ENCODE assay signal across 1 cellular context in genomic region chr9:5437254-5438216, GRCh38.
A peak's percentile ranks its signal among the peaks of the same experiment; 100 is the strongest.
TF ChIP-seq lines count a peak whose summit lies in the region.

A gene with protein sequence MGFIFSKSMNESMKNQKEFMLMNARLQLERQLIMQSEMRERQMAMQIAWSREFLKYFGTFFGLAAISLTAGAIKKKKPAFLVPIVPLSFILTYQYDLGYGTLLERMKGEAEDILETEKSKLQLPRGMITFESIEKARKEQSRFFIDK (minus strand): TSS chr9:5437925. CDS start chr9:5431977, 5,948 bp downstream.

TF ChIP-seq in HepG2, 621 proteins besides CTCF, POLR2A, EP300 and RAD21 (continued from another document and continues in another):
- TF ChIP-seq PHF8 (CRISPR knock-in tag; IDR thresholded peaks at IDR 0.05) (peak; percentile 93), TGIF2 (CRISPR knock-in tag; IDR thresholded peaks at IDR 0.05) (0 out of 2 replicates have a peak, but pooled peaks have one; percentile 20), ZNF670 (CRISPR knock-in tag; IDR thresholded peaks at IDR 0.05; ENCODE audit: borderline replicate concordance) (no peak), HIVEP1 (CRISPR knock-in tag; IDR thresholded peaks at IDR 0.05) (peak; percentile 64; the same call in 1 of the 2 replicates), U2AF2 (IDR thresholded peaks at IDR 0.05; ENCODE audit: low read depth, low read length) (no peak), HMGA1 (CRISPR knock-in tag; conservative IDR thresholded peaks at IDR 0.05) (no peak), SNAPC5 (CRISPR knock-in tag; IDR thresholded peaks at IDR 0.05; ENCODE audit: borderline replicate concordance) (peak; percentile 72; the same call in 1 of the 2 replicates), ZNF225 (CRISPR knock-in tag; IDR thresholded peaks at IDR 0.05) (no peak), DPF2 (CRISPR knock-in tag; IDR thresholded peaks at IDR 0.05; ENCODE audit: borderline replicate concordance, low read depth) (no peak), ZNF703 (CRISPR knock-in tag; IDR thresholded peaks at IDR 0.05; ENCODE audit: borderline replicate concordance) (no peak), NFKB2 (CRISPR knock-in tag; IDR thresholded peaks at IDR 0.05; ENCODE audit: borderline replicate concordance) (peak; percentile 90; the same call in 1 of the 2 replicates), NONO (IDR thresholded peaks at IDR 0.05) (no peak), NONO (CRISPR knock-in tag; conservative IDR thresholded peaks at IDR 0.05) (peak; percentile 64), TFDP2 (CRISPR knock-in tag; IDR thresholded peaks at IDR 0.05) (peak; percentile 84), ZNF768 (CRISPR knock-in tag; IDR thresholded peaks at IDR 0.05) (peak; percentile 58; the same call in 1 of the 2 replicates), ATF6 (CRISPR knock-in tag; conservative IDR thresholded peaks at IDR 0.05) (0 out of 2 replicates have a peak, but pooled peaks have one; percentile 66), ZNF589 (CRISPR knock-in tag; conservative IDR thresholded peaks at IDR 0.05) (no peak), NCOA2 (CRISPR knock-in tag; IDR thresholded peaks at IDR 0.05) (0 out of 2 replicates have a peak, but pooled peaks have one; percentile 21), DMAP1 (CRISPR knock-in tag; IDR thresholded peaks at IDR 0.05) (peak; percentile 56; the same call in 1 of the 2 replicates), NR2F1 (CRISPR knock-in tag; IDR thresholded peaks at IDR 0.05) (peak; percentile 23 to 36; a peak in 2 of 4 replicates), RBM39 (IDR thresholded peaks at IDR 0.05; ENCODE audit: low read depth, low read length, poor library complexity, severe bottlenecking) (peak; percentile 82), KDM3A (CRISPR knock-in tag; IDR thresholded peaks at IDR 0.05; ENCODE audit: low read depth) (0 out of 2 replicates have a peak, but pooled peaks have one; percentile 45), SNRNP70 (IDR thresholded peaks at IDR 0.05; ENCODE audit: low read depth, low read length) (no peak), BRD4 (CRISPR knock-in tag; IDR thresholded peaks at IDR 0.05) (peak; percentile 86; the same call in 1 of the 2 replicates), PLSCR1 (CRISPR knock-in tag; IDR thresholded peaks at IDR 0.05; ENCODE audit: borderline replicate concordance) (no peak), PITX1 (CRISPR knock-in tag; IDR thresholded peaks at IDR 0.05) (0 out of 2 replicates have a peak, but pooled peaks have one; percentile 26), ZNF572 (CRISPR knock-in tag; IDR thresholded peaks at IDR 0.05) (no peak), KLF6 (CRISPR knock-in tag; IDR thresholded peaks at IDR 0.05) (0 out of 2 replicates have a peak, but pooled peaks have one; percentile 34), GMEB1 (CRISPR knock-in tag; IDR thresholded peaks at IDR 0.05; ENCODE audit: borderline replicate concordance) (peak; percentile 63; the same call in 1 of the 2 replicates), MXD4 (CRISPR knock-in tag; IDR thresholded peaks at IDR 0.05) (peak; percentile 77; the same call in 1 of the 2 replicates), KDM4B (CRISPR knock-in tag; IDR thresholded peaks at IDR 0.05) (no peak)
- TF ChIP-seq, protein P1, sequence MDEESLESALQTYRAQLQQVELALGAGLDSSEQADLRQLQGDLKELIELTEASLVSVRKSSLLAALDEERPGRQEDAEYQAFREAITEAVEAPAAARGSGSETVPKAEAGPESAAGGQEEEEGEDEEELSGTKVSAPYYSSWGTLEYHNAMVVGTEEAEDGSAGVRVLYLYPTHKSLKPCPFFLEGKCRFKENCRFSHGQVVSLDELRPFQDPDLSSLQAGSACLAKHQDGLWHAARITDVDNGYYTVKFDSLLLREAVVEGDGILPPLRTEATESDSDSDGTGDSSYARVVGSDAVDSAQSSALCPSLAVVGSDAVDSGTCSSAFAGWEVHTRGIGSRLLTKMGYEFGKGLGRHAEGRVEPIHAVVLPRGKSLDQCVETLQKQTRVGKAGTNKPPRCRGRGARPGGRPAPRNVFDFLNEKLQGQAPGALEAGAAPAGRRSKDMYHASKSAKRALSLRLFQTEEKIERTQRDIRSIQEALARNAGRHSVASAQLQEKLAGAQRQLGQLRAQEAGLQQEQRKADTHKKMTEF (CRISPR knock-in tag; IDR thresholded peaks at IDR 0.05), result peak; percentile 88; the same call in 1 of the 2 replicates
- TF ChIP-seq, protein P2, sequence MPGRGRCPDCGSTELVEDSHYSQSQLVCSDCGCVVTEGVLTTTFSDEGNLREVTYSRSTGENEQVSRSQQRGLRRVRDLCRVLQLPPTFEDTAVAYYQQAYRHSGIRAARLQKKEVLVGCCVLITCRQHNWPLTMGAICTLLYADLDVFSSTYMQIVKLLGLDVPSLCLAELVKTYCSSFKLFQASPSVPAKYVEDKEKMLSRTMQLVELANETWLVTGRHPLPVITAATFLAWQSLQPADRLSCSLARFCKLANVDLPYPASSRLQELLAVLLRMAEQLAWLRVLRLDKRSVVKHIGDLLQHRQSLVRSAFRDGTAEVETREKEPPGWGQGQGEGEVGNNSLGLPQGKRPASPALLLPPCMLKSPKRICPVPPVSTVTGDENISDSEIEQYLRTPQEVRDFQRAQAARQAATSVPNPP (CRISPR knock-in tag; IDR thresholded peaks at IDR 0.05), result peak; percentile 71; the same call in 1 of the 2 replicates
- TF ChIP-seq, protein P3, sequence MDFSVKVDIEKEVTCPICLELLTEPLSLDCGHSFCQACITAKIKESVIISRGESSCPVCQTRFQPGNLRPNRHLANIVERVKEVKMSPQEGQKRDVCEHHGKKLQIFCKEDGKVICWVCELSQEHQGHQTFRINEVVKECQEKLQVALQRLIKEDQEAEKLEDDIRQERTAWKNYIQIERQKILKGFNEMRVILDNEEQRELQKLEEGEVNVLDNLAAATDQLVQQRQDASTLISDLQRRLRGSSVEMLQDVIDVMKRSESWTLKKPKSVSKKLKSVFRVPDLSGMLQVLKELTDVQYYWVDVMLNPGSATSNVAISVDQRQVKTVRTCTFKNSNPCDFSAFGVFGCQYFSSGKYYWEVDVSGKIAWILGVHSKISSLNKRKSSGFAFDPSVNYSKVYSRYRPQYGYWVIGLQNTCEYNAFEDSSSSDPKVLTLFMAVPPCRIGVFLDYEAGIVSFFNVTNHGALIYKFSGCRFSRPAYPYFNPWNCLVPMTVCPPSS (IDR thresholded peaks at IDR 0.05), result no peak
- TF ChIP-seq, protein P4, sequence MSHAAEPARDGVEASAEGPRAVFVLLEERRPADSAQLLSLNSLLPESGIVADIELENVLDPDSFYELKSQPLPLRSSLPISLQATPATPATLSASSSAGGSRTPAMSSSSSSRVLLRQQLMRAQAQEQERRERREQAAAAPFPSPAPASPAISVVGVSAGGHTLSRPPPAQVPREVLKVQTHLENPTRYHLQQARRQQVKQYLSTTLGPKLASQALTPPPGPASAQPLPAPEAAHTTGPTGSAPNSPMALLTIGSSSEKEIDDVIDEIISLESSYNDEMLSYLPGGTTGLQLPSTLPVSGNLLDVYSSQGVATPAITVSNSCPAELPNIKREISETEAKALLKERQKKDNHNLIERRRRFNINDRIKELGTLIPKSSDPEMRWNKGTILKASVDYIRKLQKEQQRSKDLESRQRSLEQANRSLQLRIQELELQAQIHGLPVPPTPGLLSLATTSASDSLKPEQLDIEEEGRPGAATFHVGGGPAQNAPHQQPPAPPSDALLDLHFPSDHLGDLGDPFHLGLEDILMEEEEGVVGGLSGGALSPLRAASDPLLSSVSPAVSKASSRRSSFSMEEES (CRISPR knock-in tag; IDR thresholded peaks at IDR 0.05), result no peak
- TF ChIP-seq, protein P5, sequence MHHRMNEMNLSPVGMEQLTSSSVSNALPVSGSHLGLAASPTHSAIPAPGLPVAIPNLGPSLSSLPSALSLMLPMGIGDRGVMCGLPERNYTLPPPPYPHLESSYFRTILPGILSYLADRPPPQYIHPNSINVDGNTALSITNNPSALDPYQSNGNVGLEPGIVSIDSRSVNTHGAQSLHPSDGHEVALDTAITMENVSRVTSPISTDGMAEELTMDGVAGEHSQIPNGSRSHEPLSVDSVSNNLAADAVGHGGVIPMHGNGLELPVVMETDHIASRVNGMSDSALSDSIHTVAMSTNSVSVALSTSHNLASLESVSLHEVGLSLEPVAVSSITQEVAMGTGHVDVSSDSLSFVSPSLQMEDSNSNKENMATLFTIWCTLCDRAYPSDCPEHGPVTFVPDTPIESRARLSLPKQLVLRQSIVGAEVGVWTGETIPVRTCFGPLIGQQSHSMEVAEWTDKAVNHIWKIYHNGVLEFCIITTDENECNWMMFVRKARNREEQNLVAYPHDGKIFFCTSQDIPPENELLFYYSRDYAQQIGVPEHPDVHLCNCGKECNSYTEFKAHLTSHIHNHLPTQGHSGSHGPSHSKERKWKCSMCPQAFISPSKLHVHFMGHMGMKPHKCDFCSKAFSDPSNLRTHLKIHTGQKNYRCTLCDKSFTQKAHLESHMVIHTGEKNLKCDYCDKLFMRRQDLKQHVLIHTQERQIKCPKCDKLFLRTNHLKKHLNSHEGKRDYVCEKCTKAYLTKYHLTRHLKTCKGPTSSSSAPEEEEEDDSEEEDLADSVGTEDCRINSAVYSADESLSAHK (CRISPR knock-in tag; IDR thresholded peaks at IDR 0.05; ENCODE audit: borderline replicate concordance), result no peak
- TF ChIP-seq, protein P6, sequence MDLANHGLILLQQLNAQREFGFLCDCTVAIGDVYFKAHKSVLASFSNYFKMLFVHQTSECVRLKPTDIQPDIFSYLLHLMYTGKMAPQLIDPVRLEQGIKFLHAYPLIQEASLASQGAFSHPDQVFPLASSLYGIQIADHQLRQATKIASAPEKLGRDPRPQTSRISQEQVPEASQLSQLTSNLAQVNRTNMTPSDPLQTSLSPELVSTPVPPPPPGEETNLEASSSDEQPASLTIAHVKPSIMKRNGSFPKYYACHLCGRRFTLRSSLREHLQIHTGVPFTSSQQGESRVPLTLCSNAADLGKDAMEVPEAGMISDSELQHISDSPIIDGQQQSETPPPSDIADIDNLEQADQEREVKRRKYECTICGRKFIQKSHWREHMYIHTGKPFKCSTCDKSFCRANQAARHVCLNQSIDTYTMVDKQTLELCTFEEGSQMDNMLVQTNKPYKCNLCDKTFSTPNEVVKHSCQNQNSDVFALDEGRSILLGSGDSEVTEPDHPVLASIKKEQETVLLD (CRISPR knock-in tag; IDR thresholded peaks at IDR 0.05; ENCODE audit: low read depth), result peak; percentile 78
- TF ChIP-seq, protein P7, sequence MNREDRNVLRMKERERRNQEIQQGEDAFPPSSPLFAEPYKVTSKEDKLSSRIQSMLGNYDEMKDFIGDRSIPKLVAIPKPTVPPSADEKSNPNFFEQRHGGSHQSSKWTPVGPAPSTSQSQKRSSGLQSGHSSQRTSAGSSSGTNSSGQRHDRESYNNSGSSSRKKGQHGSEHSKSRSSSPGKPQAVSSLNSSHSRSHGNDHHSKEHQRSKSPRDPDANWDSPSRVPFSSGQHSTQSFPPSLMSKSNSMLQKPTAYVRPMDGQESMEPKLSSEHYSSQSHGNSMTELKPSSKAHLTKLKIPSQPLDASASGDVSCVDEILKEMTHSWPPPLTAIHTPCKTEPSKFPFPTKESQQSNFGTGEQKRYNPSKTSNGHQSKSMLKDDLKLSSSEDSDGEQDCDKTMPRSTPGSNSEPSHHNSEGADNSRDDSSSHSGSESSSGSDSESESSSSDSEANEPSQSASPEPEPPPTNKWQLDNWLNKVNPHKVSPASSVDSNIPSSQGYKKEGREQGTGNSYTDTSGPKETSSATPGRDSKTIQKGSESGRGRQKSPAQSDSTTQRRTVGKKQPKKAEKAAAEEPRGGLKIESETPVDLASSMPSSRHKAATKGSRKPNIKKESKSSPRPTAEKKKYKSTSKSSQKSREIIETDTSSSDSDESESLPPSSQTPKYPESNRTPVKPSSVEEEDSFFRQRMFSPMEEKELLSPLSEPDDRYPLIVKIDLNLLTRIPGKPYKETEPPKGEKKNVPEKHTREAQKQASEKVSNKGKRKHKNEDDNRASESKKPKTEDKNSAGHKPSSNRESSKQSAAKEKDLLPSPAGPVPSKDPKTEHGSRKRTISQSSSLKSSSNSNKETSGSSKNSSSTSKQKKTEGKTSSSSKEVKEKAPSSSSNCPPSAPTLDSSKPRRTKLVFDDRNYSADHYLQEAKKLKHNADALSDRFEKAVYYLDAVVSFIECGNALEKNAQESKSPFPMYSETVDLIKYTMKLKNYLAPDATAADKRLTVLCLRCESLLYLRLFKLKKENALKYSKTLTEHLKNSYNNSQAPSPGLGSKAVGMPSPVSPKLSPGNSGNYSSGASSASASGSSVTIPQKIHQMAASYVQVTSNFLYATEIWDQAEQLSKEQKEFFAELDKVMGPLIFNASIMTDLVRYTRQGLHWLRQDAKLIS (CRISPR knock-in tag; IDR thresholded peaks at IDR 0.05), result no peak
